In the genomic region with DNA sequence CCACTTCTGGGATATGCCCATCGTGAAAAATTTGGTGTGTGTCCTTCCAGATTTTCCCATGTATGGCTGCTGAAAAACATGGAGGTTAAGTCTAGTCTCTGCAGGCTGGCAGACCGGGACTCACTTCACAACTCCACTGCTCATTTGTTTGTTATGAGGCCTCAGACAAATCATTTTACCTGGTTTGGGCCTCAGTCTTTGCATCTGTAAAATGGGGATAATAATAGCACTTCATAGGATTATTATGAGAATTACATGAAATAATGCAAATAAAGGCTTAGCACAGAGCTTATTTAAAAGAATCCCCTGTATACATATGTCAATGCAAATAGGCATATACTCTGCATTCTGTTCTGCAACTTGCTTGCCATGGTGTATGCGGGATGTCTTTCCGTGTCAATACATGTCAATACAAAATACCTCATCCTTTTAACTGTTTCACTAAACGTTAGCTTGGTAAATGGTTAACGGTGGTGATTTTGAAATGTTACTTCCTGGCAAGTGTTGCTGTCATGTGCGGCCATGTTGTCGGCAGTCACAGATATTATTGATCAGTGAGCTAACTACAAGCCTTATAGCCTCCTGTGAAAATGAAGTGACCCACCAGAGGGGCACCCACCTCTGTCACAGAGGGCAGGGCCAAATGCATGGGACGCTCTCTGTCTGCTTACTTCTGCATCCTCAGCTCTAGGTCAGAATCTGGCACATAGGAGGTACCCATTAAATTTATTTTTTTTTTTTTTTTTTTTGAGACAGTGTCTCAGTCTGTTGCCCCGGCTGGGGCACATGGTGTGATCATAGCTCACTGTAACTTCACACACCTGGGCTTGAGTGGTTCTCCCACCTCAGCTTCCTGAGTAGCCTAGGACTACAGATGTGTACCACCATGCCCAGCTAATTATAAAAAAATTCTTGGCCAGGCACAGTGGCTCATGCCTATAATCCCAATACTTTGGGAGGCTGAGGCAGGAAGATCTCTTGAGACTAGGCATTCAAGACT, we compare ENCODE assay signal across 1 cellular context.
A peak's percentile ranks its signal among the peaks of the same experiment; 100 is the strongest.
TF ChIP-seq lines count a peak whose summit lies in the region.

No MANE protein-coding gene starts in this region.

TF ChIP-seq in HepG2, 621 proteins besides CTCF, POLR2A, EP300 and RAD21 (continued from another document and continues in another):
- TF ChIP-seq, protein P1, sequence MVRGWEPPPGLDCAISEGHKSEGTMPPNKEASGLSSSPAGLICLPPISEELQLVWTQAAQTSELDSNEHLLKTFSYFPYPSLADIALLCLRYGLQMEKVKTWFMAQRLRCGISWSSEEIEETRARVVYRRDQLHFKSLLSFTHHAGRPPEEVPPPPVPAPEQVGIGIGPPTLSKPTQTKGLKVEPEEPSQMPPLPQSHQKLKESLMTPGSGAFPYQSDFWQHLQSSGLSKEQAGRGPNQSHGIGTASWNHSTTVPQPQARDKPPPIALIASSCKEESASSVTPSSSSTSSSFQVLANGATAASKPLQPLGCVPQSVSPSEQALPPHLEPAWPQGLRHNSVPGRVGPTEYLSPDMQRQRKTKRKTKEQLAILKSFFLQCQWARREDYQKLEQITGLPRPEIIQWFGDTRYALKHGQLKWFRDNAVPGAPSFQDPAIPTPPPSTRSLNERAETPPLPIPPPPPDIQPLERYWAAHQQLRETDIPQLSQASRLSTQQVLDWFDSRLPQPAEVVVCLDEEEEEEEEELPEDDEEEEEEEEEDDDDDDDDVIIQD (CRISPR knock-in tag; IDR thresholded peaks at IDR 0.05; ENCODE audit: low read depth), result no peak
- TF ChIP-seq CBX2 (IDR thresholded peaks at IDR 0.05; ENCODE audit: low read depth, low read length) (no peak), CBX2 (CRISPR knock-in tag; IDR thresholded peaks at IDR 0.05; ENCODE audit: low read depth) (no peak), TCF7 (IDR thresholded peaks at IDR 0.05; ENCODE audit: low read depth) (peak; percentile 47), PCBP2 (optimal IDR thresholded peaks at IDR 0.05; ENCODE audit: low read depth, low read length, poor library complexity, severe bottlenecking) (no peak), FOXK2 (IDR thresholded peaks at IDR 0.05) (peak; percentile 77; the same call in 1 of the 2 replicates), ZMYM2 (CRISPR knock-in tag; IDR thresholded peaks at IDR 0.05) (0 out of 2 replicates have a peak, but pooled peaks have one; percentile 30), ZNF317 (CRISPR knock-in tag; IDR thresholded peaks at IDR 0.05) (peak; percentile 26; the same call in 1 of the 2 replicates), ZBTB38 (CRISPR knock-in tag; IDR thresholded peaks at IDR 0.05) (0 out of 2 replicates have a peak, but pooled peaks have one; percentile 23), ZFX (CRISPR knock-in tag; IDR thresholded peaks at IDR 0.05; ENCODE audit: low read depth) (no peak), NCOA2 (CRISPR knock-in tag; IDR thresholded peaks at IDR 0.05) (0 out of 2 replicates have a peak, but pooled peaks have one; percentile 61), PHB2 (IDR thresholded peaks at IDR 0.05; ENCODE audit: partially characterized antibody) (no peak), TAF15 (IDR thresholded peaks at IDR 0.05; ENCODE audit: low read depth, low read length, poor library complexity, severe bottlenecking) (no peak), ZBTB42 (CRISPR knock-in tag; IDR thresholded peaks at IDR 0.05) (no peak), MBNL3 (CRISPR knock-in tag; conservative IDR thresholded peaks at IDR 0.05) (no peak), SIX1 (CRISPR knock-in tag; IDR thresholded peaks at IDR 0.05; ENCODE audit: borderline replicate concordance) (no peak), THYN1 (CRISPR knock-in tag; IDR thresholded peaks at IDR 0.05; ENCODE audit: borderline replicate concordance, low read depth) (no peak), GZF1 (CRISPR knock-in tag; IDR thresholded peaks at IDR 0.05) (no peak), MTF2 (CRISPR knock-in tag; IDR thresholded peaks at IDR 0.05; ENCODE audit: borderline replicate concordance) (no peak), ZNF780A (CRISPR knock-in tag; IDR thresholded peaks at IDR 0.05) (no peak), BCL6 (CRISPR knock-in tag; IDR thresholded peaks at IDR 0.05) (0 out of 2 replicates have a peak, but pooled peaks have one; percentile 34), RARA (CRISPR knock-in tag; IDR thresholded peaks at IDR 0.05) (peak; percentile 45), KAT2B (IDR thresholded peaks at IDR 0.05; ENCODE audit: borderline replicate concordance, low read depth, low read length) (peak; percentile 49; the same call in 1 of the 2 replicates), YY1 (IDR thresholded peaks at IDR 0.05; ENCODE audit: insufficient read depth, insufficient replicate concordance, low read depth, low read length) (peak; percentile 79), EZH2 (conservative IDR thresholded peaks at IDR 0.05; ENCODE audit: low read depth, low read length) (no peak), HNF4G (IDR thresholded peaks at IDR 0.05; ENCODE audit: borderline replicate concordance, low read depth, low read length) (no peak), HNF4G (CRISPR knock-in tag; IDR thresholded peaks at IDR 0.05; ENCODE audit: borderline replicate concordance, low read depth) (no peak), CHD4 (IDR thresholded peaks at IDR 0.05; ENCODE audit: borderline replicate concordance, low read length) (peak; percentile 94; the same call in 1 of the 2 replicates), NR2F6 (IDR thresholded peaks at IDR 0.05) (no peak), NR2F6 (CRISPR knock-in tag; IDR thresholded peaks at IDR 0.05) (no peak), MEF2D (CRISPR knock-in tag; IDR thresholded peaks at IDR 0.05) (0 out of 2 replicates have a peak, but pooled peaks have one; percentile 22), GABPB1 (CRISPR knock-in tag; IDR thresholded peaks at IDR 0.05) (peak; percentile 42; the same call in 1 of the 2 replicates)
- TF ChIP-seq, protein P2, sequence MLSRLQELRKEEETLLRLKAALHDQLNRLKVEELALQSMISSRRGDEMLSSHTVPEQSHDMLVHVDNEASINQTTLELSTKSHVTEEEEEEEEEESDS (CRISPR knock-in tag; IDR thresholded peaks at IDR 0.05; ENCODE audit: borderline replicate concordance), result no peak
- TF ChIP-seq, protein P3, sequence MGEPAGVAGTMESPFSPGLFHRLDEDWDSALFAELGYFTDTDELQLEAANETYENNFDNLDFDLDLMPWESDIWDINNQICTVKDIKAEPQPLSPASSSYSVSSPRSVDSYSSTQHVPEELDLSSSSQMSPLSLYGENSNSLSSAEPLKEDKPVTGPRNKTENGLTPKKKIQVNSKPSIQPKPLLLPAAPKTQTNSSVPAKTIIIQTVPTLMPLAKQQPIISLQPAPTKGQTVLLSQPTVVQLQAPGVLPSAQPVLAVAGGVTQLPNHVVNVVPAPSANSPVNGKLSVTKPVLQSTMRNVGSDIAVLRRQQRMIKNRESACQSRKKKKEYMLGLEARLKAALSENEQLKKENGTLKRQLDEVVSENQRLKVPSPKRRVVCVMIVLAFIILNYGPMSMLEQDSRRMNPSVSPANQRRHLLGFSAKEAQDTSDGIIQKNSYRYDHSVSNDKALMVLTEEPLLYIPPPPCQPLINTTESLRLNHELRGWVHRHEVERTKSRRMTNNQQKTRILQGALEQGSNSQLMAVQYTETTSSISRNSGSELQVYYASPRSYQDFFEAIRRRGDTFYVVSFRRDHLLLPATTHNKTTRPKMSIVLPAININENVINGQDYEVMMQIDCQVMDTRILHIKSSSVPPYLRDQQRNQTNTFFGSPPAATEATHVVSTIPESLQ (CRISPR knock-in tag; conservative IDR thresholded peaks at IDR 0.05), result no peak
- TF ChIP-seq, protein P4, sequence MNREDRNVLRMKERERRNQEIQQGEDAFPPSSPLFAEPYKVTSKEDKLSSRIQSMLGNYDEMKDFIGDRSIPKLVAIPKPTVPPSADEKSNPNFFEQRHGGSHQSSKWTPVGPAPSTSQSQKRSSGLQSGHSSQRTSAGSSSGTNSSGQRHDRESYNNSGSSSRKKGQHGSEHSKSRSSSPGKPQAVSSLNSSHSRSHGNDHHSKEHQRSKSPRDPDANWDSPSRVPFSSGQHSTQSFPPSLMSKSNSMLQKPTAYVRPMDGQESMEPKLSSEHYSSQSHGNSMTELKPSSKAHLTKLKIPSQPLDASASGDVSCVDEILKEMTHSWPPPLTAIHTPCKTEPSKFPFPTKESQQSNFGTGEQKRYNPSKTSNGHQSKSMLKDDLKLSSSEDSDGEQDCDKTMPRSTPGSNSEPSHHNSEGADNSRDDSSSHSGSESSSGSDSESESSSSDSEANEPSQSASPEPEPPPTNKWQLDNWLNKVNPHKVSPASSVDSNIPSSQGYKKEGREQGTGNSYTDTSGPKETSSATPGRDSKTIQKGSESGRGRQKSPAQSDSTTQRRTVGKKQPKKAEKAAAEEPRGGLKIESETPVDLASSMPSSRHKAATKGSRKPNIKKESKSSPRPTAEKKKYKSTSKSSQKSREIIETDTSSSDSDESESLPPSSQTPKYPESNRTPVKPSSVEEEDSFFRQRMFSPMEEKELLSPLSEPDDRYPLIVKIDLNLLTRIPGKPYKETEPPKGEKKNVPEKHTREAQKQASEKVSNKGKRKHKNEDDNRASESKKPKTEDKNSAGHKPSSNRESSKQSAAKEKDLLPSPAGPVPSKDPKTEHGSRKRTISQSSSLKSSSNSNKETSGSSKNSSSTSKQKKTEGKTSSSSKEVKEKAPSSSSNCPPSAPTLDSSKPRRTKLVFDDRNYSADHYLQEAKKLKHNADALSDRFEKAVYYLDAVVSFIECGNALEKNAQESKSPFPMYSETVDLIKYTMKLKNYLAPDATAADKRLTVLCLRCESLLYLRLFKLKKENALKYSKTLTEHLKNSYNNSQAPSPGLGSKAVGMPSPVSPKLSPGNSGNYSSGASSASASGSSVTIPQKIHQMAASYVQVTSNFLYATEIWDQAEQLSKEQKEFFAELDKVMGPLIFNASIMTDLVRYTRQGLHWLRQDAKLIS (CRISPR knock-in tag; IDR thresholded peaks at IDR 0.05), result no peak
- TF ChIP-seq, protein P5, sequence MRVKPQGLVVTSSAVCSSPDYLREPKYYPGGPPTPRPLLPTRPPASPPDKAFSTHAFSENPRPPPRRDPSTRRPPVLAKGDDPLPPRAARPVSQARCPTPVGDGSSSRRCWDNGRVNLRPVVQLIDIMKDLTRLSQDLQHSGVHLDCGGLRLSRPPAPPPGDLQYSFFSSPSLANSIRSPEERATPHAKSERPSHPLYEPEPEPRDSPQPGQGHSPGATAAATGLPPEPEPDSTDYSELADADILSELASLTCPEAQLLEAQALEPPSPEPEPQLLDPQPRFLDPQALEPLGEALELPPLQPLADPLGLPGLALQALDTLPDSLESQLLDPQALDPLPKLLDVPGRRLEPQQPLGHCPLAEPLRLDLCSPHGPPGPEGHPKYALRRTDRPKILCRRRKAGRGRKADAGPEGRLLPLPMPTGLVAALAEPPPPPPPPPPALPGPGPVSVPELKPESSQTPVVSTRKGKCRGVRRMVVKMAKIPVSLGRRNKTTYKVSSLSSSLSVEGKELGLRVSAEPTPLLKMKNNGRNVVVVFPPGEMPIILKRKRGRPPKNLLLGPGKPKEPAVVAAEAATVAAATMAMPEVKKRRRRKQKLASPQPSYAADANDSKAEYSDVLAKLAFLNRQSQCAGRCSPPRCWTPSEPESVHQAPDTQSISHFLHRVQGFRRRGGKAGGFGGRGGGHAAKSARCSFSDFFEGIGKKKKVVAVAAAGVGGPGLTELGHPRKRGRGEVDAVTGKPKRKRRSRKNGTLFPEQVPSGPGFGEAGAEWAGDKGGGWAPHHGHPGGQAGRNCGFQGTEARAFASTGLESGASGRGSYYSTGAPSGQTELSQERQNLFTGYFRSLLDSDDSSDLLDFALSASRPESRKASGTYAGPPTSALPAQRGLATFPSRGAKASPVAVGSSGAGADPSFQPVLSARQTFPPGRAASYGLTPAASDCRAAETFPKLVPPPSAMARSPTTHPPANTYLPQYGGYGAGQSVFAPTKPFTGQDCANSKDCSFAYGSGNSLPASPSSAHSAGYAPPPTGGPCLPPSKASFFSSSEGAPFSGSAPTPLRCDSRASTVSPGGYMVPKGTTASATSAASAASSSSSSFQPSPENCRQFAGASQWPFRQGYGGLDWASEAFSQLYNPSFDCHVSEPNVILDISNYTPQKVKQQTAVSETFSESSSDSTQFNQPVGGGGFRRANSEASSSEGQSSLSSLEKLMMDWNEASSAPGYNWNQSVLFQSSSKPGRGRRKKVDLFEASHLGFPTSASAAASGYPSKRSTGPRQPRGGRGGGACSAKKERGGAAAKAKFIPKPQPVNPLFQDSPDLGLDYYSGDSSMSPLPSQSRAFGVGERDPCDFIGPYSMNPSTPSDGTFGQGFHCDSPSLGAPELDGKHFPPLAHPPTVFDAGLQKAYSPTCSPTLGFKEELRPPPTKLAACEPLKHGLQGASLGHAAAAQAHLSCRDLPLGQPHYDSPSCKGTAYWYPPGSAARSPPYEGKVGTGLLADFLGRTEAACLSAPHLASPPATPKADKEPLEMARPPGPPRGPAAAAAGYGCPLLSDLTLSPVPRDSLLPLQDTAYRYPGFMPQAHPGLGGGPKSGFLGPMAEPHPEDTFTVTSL (CRISPR knock-in tag; IDR thresholded peaks at IDR 0.05; ENCODE audit: borderline replicate concordance), result no peak
- TF ChIP-seq, protein P6, sequence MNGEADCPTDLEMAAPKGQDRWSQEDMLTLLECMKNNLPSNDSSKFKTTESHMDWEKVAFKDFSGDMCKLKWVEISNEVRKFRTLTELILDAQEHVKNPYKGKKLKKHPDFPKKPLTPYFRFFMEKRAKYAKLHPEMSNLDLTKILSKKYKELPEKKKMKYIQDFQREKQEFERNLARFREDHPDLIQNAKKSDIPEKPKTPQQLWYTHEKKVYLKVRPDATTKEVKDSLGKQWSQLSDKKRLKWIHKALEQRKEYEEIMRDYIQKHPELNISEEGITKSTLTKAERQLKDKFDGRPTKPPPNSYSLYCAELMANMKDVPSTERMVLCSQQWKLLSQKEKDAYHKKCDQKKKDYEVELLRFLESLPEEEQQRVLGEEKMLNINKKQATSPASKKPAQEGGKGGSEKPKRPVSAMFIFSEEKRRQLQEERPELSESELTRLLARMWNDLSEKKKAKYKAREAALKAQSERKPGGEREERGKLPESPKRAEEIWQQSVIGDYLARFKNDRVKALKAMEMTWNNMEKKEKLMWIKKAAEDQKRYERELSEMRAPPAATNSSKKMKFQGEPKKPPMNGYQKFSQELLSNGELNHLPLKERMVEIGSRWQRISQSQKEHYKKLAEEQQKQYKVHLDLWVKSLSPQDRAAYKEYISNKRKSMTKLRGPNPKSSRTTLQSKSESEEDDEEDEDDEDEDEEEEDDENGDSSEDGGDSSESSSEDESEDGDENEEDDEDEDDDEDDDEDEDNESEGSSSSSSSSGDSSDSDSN (CRISPR knock-in tag; IDR thresholded peaks at IDR 0.05), result no peak
